In the genomic region with DNA sequence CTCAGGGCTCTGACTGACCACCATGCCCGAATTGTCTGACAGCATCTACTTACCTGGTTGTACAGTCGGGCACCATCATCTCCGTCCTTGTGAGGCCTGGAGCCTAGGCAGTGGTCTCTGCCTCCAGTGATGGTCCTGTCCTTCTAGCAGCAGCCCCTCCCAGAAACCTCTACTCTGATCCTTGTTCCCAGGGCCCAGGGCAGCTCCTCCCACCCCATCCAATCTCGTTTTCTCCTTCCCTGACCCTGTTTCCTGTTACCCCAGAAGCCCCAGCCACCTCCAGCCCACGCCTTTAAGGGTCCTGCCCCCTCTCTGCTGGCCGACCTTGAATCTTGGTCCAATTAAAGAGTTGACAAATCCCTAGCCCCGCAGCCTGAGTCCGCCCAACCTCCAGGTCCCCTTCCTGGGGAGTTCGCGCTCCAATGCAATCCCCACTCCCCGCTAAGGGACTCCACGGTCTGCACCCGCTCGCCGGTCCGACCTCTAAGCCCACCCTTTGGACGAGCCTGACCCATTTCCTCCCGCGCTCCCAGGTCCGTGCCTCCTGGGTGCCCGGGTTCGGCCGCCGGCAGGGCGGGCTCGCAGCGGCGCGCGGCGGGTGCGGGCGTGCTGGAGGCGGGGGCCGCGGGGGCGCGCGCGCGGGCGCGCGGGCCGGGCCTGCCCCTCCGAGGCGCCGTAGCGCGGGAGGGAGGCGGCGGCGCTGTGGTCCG, we compare ENCODE assay signal across 8 cellular contexts. TPM values are rescaled to one million over a fixed set of nuclear protein-coding genes. Genes with fewer than 3 reads are reported as not detected.
A peak's percentile ranks its signal among the peaks of the same experiment; 100 is the strongest.
DNase-seq lines count a peak whose midpoint lies in the region; FAIRE-seq and TF ChIP-seq lines count a peak whose summit lies in the region.

A gene with protein sequence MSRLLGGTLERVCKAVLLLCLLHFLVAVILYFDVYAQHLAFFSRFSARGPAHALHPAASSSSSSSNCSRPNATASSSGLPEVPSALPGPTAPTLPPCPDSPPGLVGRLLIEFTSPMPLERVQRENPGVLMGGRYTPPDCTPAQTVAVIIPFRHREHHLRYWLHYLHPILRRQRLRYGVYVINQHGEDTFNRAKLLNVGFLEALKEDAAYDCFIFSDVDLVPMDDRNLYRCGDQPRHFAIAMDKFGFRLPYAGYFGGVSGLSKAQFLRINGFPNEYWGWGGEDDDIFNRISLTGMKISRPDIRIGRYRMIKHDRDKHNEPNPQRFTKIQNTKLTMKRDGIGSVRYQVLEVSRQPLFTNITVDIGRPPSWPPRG (plus strand): TSS at position 660 of the 710 bp plus-strand sequence. CDS start 1,951 bp downstream, outside the sequence.

- no peak for TF ChIP-seq CTCF in astrocyte (IDR thresholded peaks at IDR 0.05; ENCODE audit: insufficient read depth, low read depth, low read length)

- peaks cover 67% of the 10 kb centered on the region for H4K20me1 ChIP-seq in astrocyte (ENCODE audit: insufficient read depth, low read length)

- no peaks in the 10 kb centered on the region for H3K9me3 Mint-ChIP-seq in astrocyte (ENCODE audit: unreplicated experiment)

- no peaks in the 10 kb centered on the region for H3K27me3 Mint-ChIP-seq in astrocyte (ENCODE audit: low read depth, unreplicated experiment)

- peak within 1 kb of the TSS; percentile 86 for H3K9ac ChIP-seq in astrocyte (ENCODE audit: low read length)

- H3K4me2 ChIP-seq in astrocyte (ENCODE audit: low read length): peak within 1 kb of the TSS; percentile 97

- H3K79me2 ChIP-seq in astrocyte (ENCODE audit: insufficient read depth, low read length): peaks cover 80% of the 10 kb centered on the region

- H3K27ac ChIP-seq in astrocyte (ENCODE audit: low read depth, low read length): peak within 1 kb of the TSS; percentile 48

- peak within 1 kb of the TSS; percentile 85 for H3K27ac Mint-ChIP-seq in astrocyte (ENCODE audit: unreplicated experiment)

- peaks cover 41% of the 10 kb centered on the region for H3K4me1 Mint-ChIP-seq in astrocyte (ENCODE audit: low read depth, unreplicated experiment)

- no peak for FAIRE-seq in astrocyte (lab: Jason Lieb, UNC)

- DNase-seq in AG08395 (ENCODE audit: low spot score) (peak; percentile 76), GM19238 (ENCODE audit: insufficient read length, low spot score) (peak; percentile 84), astrocyte (ENCODE audit: low read depth) (no peak), hepatic stellate cell (ENCODE audit: low spot score) (peak; percentile 87), putamen (ENCODE audit: low spot score) (peak; percentile 53), NCI-H187 treated with DMSO at 0.1 percent for 48 hours (lab: John Stamatoyannopoulos, UW) (no peak), KG1 (lab: John Stamatoyannopoulos, UW) (no peak)

- H3K9me3 ChIP-seq in astrocyte (ENCODE audit: insufficient read depth, low read depth, low read length): no peaks in the 10 kb centered on the region

- H3K4me1 ChIP-seq in astrocyte (ENCODE audit: insufficient read depth, low read length): peaks cover 49% of the 10 kb centered on the region

- peaks cover 21% of the 10 kb centered on the region for H3K36me3 ChIP-seq in astrocyte (ENCODE audit: insufficient read depth, low read length)

- H3K36me3 Mint-ChIP-seq in astrocyte (ENCODE audit: low read depth, unreplicated experiment): peaks cover 21% of the 10 kb centered on the region

- peak within 1 kb of the TSS; percentile 91 for H3K4me3 Mint-ChIP-seq in astrocyte (ENCODE audit: unreplicated experiment)

- H3K27me3 ChIP-seq in astrocyte (ENCODE audit: insufficient read depth, low read length): no peaks in the 10 kb centered on the region

- peak within 1 kb of the TSS; percentile 71 for H3K4me3 ChIP-seq in astrocyte (ENCODE audit: insufficient read depth, low read depth, low read length)

- H2AFZ ChIP-seq in astrocyte (ENCODE audit: low read depth, low read length): peak within 1 kb of the TSS; percentile 46

TF ChIP-seq in PFSK-1, 5 proteins besides CTCF, POLR2A, EP300 and RAD21:
- no peak for TF ChIP-seq SIN3A (IDR thresholded peaks at IDR 0.05; ENCODE audit: borderline replicate concordance, insufficient read depth, low read length)
- TF ChIP-seq POLR2AphosphoS5 (IDR thresholded peaks at IDR 0.05; ENCODE audit: low read depth, low read length): peak; percentile 50; the same call in 1 of the 2 replicates
- no peak for TF ChIP-seq FOXP2 (optimal IDR thresholded peaks at IDR 0.05; ENCODE audit: borderline replicate concordance, extremely low read depth, extremely low read length, insufficient read depth)

RNA-seq across cellular contexts. Expression of the gene that starts here (rescaled TPM):
- polyA plus RNA-seq in PFSK-1 (2012; ENCODE audit: insufficient read length, low read depth): 87.9 TPM
- 56.6 and 56.9 TPM in 2 replicates for total RNA-seq in astrocyte

Comparison
In these comparisons a context has a peak if more than half of its experiments do, and no peak if none do; other contexts are left out.
1. DNase-seq: peak in AG08395 (single experiment), GM19238 (single experiment), hepatic stellate cell (single experiment) and putamen (single experiment); none in astrocyte (single experiment), NCI-H187 treated with DMSO at 0.1 percent for 48 hours (single experiment) and KG1 (single experiment).